In genomic region chr17:34207572-34207971, GRCh38 we compare ENCODE assay signal across 25 cellular contexts.
"Had no signal": no experiment of that assay in that cellular context is flagged by ENCODE, and none has a peak within 500 bp of the region (broad histone marks: within the 10 kb centered on the region; RNA-seq: fewer than 3 reads in every experiment).

No MANE protein-coding gene starts in this region.

- ATAC-seq: effector memory CD8-positive, alpha-beta T cell; esophagus mucosa; left ventricle myocardium superior; mucosa of descending colon; right lobe of liver; upper lobe of right lung had no signal

- H3K36me3 ChIP-seq: ascending aorta, brain microvascular endothelial cell, neutrophil, right lobe of liver, stomach, thyroid gland, upper lobe of right lung had no signal

- H3K4me1 ChIP-seq: right lobe of liver, stomach, thyroid gland, upper lobe of right lung had no signal

- H3K9me3 ChIP-seq: ascending aorta, mucosa of descending colon, neutrophil, right lobe of liver, thyroid gland, upper lobe of right lung had no signal

- H3K27me3 ChIP-seq: ascending aorta, brain microvascular endothelial cell, dorsolateral prefrontal cortex, neutrophil, right lobe of liver, stomach, thyroid gland, upper lobe of right lung had no signal

- H3K9me3 Mint-ChIP-seq: activated naive CD4-positive, alpha-beta T cell treated with anti-CD3 and anti-CD28 coated beads, Interleukin-2, amount 10 ng/mL, durations not matched to agents 7 days and 5 days; activated T-helper 1 cell treated with anti-CD3 and anti-CD28 coated beads, Interleukin-12 subunit alpha, Interleukin-12 subunit beta, Interleukin-2, Interleukin-4 antibody, amounts not matched to agents 30 ng/mL and 10 ng/mL and 1 ng/mL, durations not matched to agents 14 hours and 24 hours and 36 hours; effector memory CD8-positive, alpha-beta T cell had no signal

- H3K27ac ChIP-seq: ascending aorta, brain microvascular endothelial cell, coronary artery, dorsolateral prefrontal cortex, neutrophil, right lobe of liver, stomach, thyroid gland, upper lobe of right lung had no signal

- H3K4me3 ChIP-seq: ascending aorta, coronary artery, dorsolateral prefrontal cortex, mucosa of descending colon, right lobe of liver, skin epidermis, stomach, thyroid gland, upper lobe of right lung had no signal

- H3K36me3 Mint-ChIP-seq: activated naive CD4-positive, alpha-beta T cell treated with anti-CD3 and anti-CD28 coated beads, Interleukin-2, amount 10 ng/mL, durations not matched to agents 7 days and 5 days; activated naive CD8-positive, alpha-beta T cell treated with anti-CD3 and anti-CD28 coated beads, Interleukin-2, amount 10 ng/mL, durations not matched to agents 7 days and 5 days had no signal

- DNase-seq: activated B cell treated with CpG ODN at 0.5 μM for 24 hours; activated CD4-positive, alpha-beta T cell treated with anti-CD3 and anti-CD28 coated beads, Interleukin-2, amount 50 U/mL, for 1 hour; activated gamma-delta T cell; activated naive CD4-positive, alpha-beta T cell treated with anti-CD3 and anti-CD28 coated beads, Interleukin-2, amount 10 ng/mL, durations not matched to agents 7 days and 5 days; activated naive CD8-positive, alpha-beta T cell treated with anti-CD3 and anti-CD28 coated beads, Interleukin-2, amount 10 ng/mL, durations not matched to agents 7 days and 5 days; activated T-cell treated with anti-CD3 and anti-CD28 coated beads, Interleukin-2, amount 50 U/mL, for 1 hour; brain microvascular endothelial cell; dorsolateral prefrontal cortex; effector memory CD8-positive, alpha-beta T cell; left ventricle myocardium superior; mucosa of descending colon; nephron progenitor cell; right lobe of liver; stimulated activated CD4-positive, alpha-beta T cell treated with anti-CD3 and anti-CD28 coated beads, Interleukin-12 subunit alpha, Interleukin-12 subunit beta, amount 100 ng/mL, for 4 hours; stimulated activated CD4-positive, alpha-beta T cell treated with anti-CD3 and anti-CD28 coated beads, Interleukin-4, amount 100 ng/mL, for 1 hour; stomach; thyroid gland; upper lobe of right lung had no signal

- H3K4me3 Mint-ChIP-seq: activated B cell treated with CpG ODN at 0.5 μM for 24 hours; activated naive CD4-positive, alpha-beta T cell treated with anti-CD3 and anti-CD28 coated beads, Interleukin-2, amount 10 ng/mL, durations not matched to agents 7 days and 5 days; activated naive CD8-positive, alpha-beta T cell treated with anti-CD3 and anti-CD28 coated beads, Interleukin-2, amount 10 ng/mL, durations not matched to agents 7 days and 5 days; activated T-helper 1 cell treated with anti-CD3 and anti-CD28 coated beads, Interleukin-12 subunit alpha, Interleukin-12 subunit beta, Interleukin-2, Interleukin-4 antibody, amounts not matched to agents 30 ng/mL and 10 ng/mL and 1 ng/mL, durations not matched to agents 14 hours and 24 hours and 36 hours; effector memory CD8-positive, alpha-beta T cell; nephron progenitor cell; T-helper 2 cell treated with Interferon-gamma antibody and Interleukin-4, amounts not matched to agents 5 μg/mL and 100 μg/mL, for 36 hours had no signal

- H3K27ac Mint-ChIP-seq: activated B cell treated with CpG ODN at 0.5 μM for 24 hours; activated naive CD4-positive, alpha-beta T cell treated with anti-CD3 and anti-CD28 coated beads, Interleukin-2, amount 10 ng/mL, durations not matched to agents 7 days and 5 days; activated naive CD8-positive, alpha-beta T cell treated with anti-CD3 and anti-CD28 coated beads, Interleukin-2, amount 10 ng/mL, durations not matched to agents 7 days and 5 days; activated T-helper 1 cell treated with anti-CD3 and anti-CD28 coated beads, Interleukin-12 subunit alpha, Interleukin-12 subunit beta, Interleukin-2, Interleukin-4 antibody, amounts not matched to agents 30 ng/mL and 10 ng/mL and 1 ng/mL, durations not matched to agents 14 hours and 24 hours and 36 hours; effector memory CD8-positive, alpha-beta T cell; nephron progenitor cell; T-helper 2 cell treated with Interferon-gamma antibody and Interleukin-4, amounts not matched to agents 5 μg/mL and 100 μg/mL, for 36 hours had no signal

- H3K4me1 Mint-ChIP-seq: activated B cell treated with CpG ODN at 0.5 μM for 24 hours, nephron progenitor cell had no signal
